Comparison of ENCODE assay signal across 2 cellular contexts in genomic region chrX:118847676-118848075, GRCh38.
TF ChIP-seq lines count a peak whose summit lies in the region.

No MANE protein-coding gene starts in this region.

TF ChIP-seq in GM23338, 12 proteins besides CTCF, POLR2A, EP300 and RAD21 (continued from another document):
- TF ChIP-seq REST (IDR thresholded peaks at IDR 0.05; ENCODE audit: unreplicated experiment) = no peak
- no peak for TF ChIP-seq CREB1 (CRISPR knock-in tag; IDR thresholded peaks at IDR 0.05; ENCODE audit: low read depth)
- TF ChIP-seq EZH2phosphoT487 (IDR thresholded peaks at IDR 0.05; ENCODE audit: unreplicated experiment) = no peak
- TF ChIP-seq ZNF462 (CRISPR knock-in tag; IDR thresholded peaks at IDR 0.05) = no peak
- no peak for TF ChIP-seq POLR2AphosphoS5 (IDR thresholded peaks at IDR 0.05; ENCODE audit: low read depth)
- no peak for TF ChIP-seq JUNB (IDR thresholded peaks at IDR 0.05; ENCODE audit: unreplicated experiment)
- TF ChIP-seq ZNF114 (CRISPR knock-in tag; IDR thresholded peaks at IDR 0.05) = no peak
- TF ChIP-seq NANOG (IDR thresholded peaks at IDR 0.05; ENCODE audit: borderline replicate concordance) = no peak

TF ChIP-seq in GM12878, 131 proteins besides CTCF, POLR2A, EP300 and RAD21 (continued from another document):
- TF ChIP-seq USF2 (IDR thresholded peaks at IDR 0.05; ENCODE audit: borderline replicate concordance, low read depth, low read length) = no peak
- TF ChIP-seq RB1 (IDR thresholded peaks at IDR 0.05; ENCODE audit: borderline replicate concordance) = 0 out of 2 replicates have a peak, but pooled peaks have one; percentile 35
- TF ChIP-seq SMAD5 (IDR thresholded peaks at IDR 0.05; ENCODE audit: low read depth) = no peak
- TF ChIP-seq POLR2AphosphoS5 (IDR thresholded peaks at IDR 0.05; ENCODE audit: low read length) = no peak
- peak; percentile 25; the same call in 1 of the 2 replicates for TF ChIP-seq SMC3 (IDR thresholded peaks at IDR 0.05; ENCODE audit: borderline replicate concordance, low read length)
- TF ChIP-seq GATAD2B (conservative IDR thresholded peaks at IDR 0.05; ENCODE audit: low read depth) = no peak
